Comparison of ENCODE assay signal across 8 cellular contexts in the genomic region with DNA sequence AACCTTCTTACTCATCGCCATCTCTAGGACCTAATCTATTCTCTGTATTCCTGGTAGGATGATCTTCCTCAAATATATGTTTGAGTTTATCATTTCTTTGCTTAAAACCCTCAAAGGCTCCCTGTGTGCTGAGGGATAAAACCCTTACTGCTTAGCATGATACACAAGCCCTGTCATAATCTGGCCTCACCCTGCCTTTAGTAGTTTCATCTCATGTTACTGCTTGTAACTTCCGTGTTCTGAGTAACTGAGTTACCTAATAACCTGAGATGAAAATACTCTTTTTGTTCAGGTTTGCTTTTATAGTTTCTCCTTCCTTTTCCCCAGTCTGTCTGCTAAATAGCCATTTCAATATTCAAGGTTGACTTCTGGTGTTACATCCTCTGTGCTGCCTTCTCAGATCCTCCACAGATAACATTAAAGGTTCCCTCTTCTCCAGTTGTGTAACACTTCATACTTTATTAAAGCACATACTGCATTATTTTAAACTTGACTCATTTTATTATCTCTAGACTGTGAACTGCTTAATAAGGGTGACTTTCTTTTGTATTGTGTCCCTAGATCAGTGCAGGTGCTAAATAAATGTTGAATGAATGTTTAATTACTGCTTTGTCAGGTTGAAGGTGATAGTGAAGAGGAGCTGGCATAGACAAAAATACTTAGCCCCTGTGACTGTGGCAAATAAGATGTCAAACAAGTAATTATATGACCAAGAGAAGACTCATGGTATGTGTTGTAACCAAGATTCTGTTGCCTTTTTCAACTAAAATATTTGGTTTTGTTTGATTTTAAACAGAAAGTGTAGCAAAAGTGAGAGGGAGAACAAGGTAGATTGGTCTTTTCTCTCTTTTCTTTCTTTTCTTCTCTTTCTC. TPM values are rescaled to one million over a fixed set of nuclear protein-coding genes. Genes with fewer than 3 reads are reported as not detected.
DNase-seq lines count a peak whose midpoint lies in the region; ATAC-seq and TF ChIP-seq lines count a peak whose summit lies in the region.

No MANE protein-coding gene starts in this region.

- H3K36me3 ChIP-seq in kidney epithelial cell (ENCODE audit: control insufficient read depth, insufficient read depth, low read length) (no peaks in the 10 kb centered on the region), BE2C (no peaks in the 10 kb centered on the region)

- H3K9me3 Mint-ChIP-seq in activated B cell treated with CpG ODN at 0.5 μM for 24 hours (no peaks in the 10 kb centered on the region), glutamatergic neuron (ENCODE audit: unreplicated experiment) (peaks cover 1% of the 10 kb centered on the region)

- H3K4me3 ChIP-seq in AG09309 (ENCODE audit: control insufficient read depth, low read depth, low read length) (no peak overlapping the region), kidney epithelial cell (ENCODE audit: low read depth, low read length) (no peak overlapping the region), BE2C (ENCODE audit: low read depth, low read length) (no peak overlapping the region)

- peak; percentile 3 for DNase-seq in AG09309 (ENCODE audit: low read depth)
- DNase-seq in GM20000 (ENCODE audit: low spot score): peak; percentile 48
- DNase-seq in activated B cell treated with CpG ODN at 0.5 μM for 24 hours: no peak
- peak; percentile 26 for DNase-seq in kidney epithelial cell (ENCODE audit: low read depth)
- no peak for DNase-seq in AG08396 (ENCODE audit: low spot score)
- no peak for DNase-seq in BE2C
- DNase-seq in glutamatergic neuron: no peak
- no peak for DNase-seq in ACHN

- ATAC-seq in activated B cell treated with CpG ODN at 0.5 μM for 24 hours (ENCODE audit: low read depth): no peak

- no peak overlapping the region for H3K4me3 Mint-ChIP-seq in activated B cell treated with CpG ODN at 0.5 μM for 24 hours
- H3K4me3 Mint-ChIP-seq in glutamatergic neuron (ENCODE audit: unreplicated experiment): no peak overlapping the region

- H3K4me1 ChIP-seq in BE2C: peaks cover 8% of the 10 kb centered on the region

- TF ChIP-seq CTCF in AG09309 (IDR thresholded peaks at IDR 0.05; ENCODE audit: control insufficient read depth, insufficient read depth, low read depth, low read length, missing control alignments): no peak
- no peak for TF ChIP-seq CTCF in GM20000 (IDR thresholded peaks at IDR 0.05; ENCODE audit: extremely low read depth, missing control alignments)
- no peak for TF ChIP-seq CTCF in activated B cell treated with CpG ODN at 0.5 μM for 24 hours (IDR thresholded peaks at IDR 0.05)
- no peak for TF ChIP-seq CTCF in kidney epithelial cell (IDR thresholded peaks at IDR 0.05; ENCODE audit: insufficient read depth, low read length, poor library complexity, severe bottlenecking)
- no peak for TF ChIP-seq CTCF in BE2C (IDR thresholded peaks at IDR 0.05; ENCODE audit: low read depth, low read length)
- TF ChIP-seq CTCF in glutamatergic neuron (IDR thresholded peaks at IDR 0.05; ENCODE audit: partially characterized antibody, unreplicated experiment): no peak

- H3K36me3 Mint-ChIP-seq in activated B cell treated with CpG ODN at 0.5 μM for 24 hours (ENCODE audit: low read depth) (peaks cover 29% of the 10 kb centered on the region), glutamatergic neuron (ENCODE audit: unreplicated experiment) (no peaks in the 10 kb centered on the region)

- H3K27me3 Mint-ChIP-seq in activated B cell treated with CpG ODN at 0.5 μM for 24 hours (no peaks in the 10 kb centered on the region), glutamatergic neuron (ENCODE audit: unreplicated experiment) (no peaks in the 10 kb centered on the region)

- no peaks in the 10 kb centered on the region for H3K9me3 ChIP-seq in BE2C

- POLR2A ChIA-PET in activated B cell treated with CpG ODN at 0.5 μM for 24 hours (lab: Charles Lee): interaction anchor here (0.6 kb wide), 1 partner anchor 58 kb away, joined by 3 read pairs; no protein-coding TSS in a partner anchor

- H3K27me3 ChIP-seq in kidney epithelial cell (ENCODE audit: control insufficient read depth, insufficient read depth, low read length) (no peaks in the 10 kb centered on the region), BE2C (no peaks in the 10 kb centered on the region)

- H3K27ac Mint-ChIP-seq in activated B cell treated with CpG ODN at 0.5 μM for 24 hours: peak overlapping the region; percentile 55
- no peak overlapping the region for H3K27ac Mint-ChIP-seq in glutamatergic neuron (ENCODE audit: unreplicated experiment)

- CTCF ChIA-PET in activated B cell treated with CpG ODN at 0.5 μM for 24 hours (lab: Charles Lee): no interaction called here

- peaks cover 36% of the 10 kb centered on the region for H3K4me1 Mint-ChIP-seq in activated B cell treated with CpG ODN at 0.5 μM for 24 hours
- H3K4me1 Mint-ChIP-seq in glutamatergic neuron (ENCODE audit: low read depth, unreplicated experiment): no peaks in the 10 kb centered on the region

- in situ Hi-C loops in ACHN (cut with HindIII; ENCODE audit: low pct_ligation_motif_present, low pct_unique_long_range_greater_than_20kb, low sequenced_read_pairs): no loop called here

- intact Hi-C loops in activated B cell treated with CpG ODN at 0.5 μM for 24 hours (cut with micrococcal nuclease): no loop called here

RNA-seq across cellular contexts. Expression of a gene that starts 47.8 kb away (rescaled TPM):
- total RNA-seq in activated B cell treated with CpG ODN at 0.5 μM for 24 hours (39.9 and 48.3 TPM in 2 replicates), kidney epithelial cell (20.3 and 29.1 TPM in 2 replicates), glutamatergic neuron (ENCODE audit: unreplicated experiment) (26.3 TPM)
- polyA plus RNA-seq in BE2C (2012; ENCODE audit: insufficient read depth, insufficient read length, low read depth): 6.2 TPM

Comparison
In these comparisons a context has a peak if more than half of its experiments do, and no peak if none do; other contexts are left out.
1. DNase-seq: peak in AG09309 (single experiment), GM20000 (single experiment) and kidney epithelial cell (single experiment); none in activated B cell treated with CpG ODN at 0.5 μM for 24 hours (single experiment), AG08396 (single experiment), BE2C (single experiment), glutamatergic neuron (single experiment) and ACHN (single experiment).